Comparison of ENCODE assay signal across 7 cellular contexts in genomic region chr11:109971184-109971523, GRCh38.
DNase-seq lines count a peak whose midpoint lies in the region; ATAC-seq and TF ChIP-seq lines count a peak whose summit lies in the region.

No MANE protein-coding gene starts in this region.

- ATAC-seq in GM19455 (IDR thresholded peaks at IDR 0.05; ENCODE audit: unreplicated experiment): peak; percentile 29

- DNase-seq in NCI-H187 treated with DMSO at 0.1 percent for 48 hours (lab: John Stamatoyannopoulos, UW) (peak; percentile 47), dermis blood vessel endothelial cell (peak; percentile 90), renal cortical epithelial cell (ENCODE audit: low read depth) (peak; percentile 57), DMS153 (lab: John Stamatoyannopoulos, UW) (no peak), GM20000 (ENCODE audit: low spot score) (no peak), germinal center (ENCODE audit: low spot score) (no peak)

- no peak for TF ChIP-seq CTCF in GM20000 (IDR thresholded peaks at IDR 0.05; ENCODE audit: extremely low read depth, missing control alignments)

Comparison
In these comparisons a context has a peak if more than half of its experiments do, and no peak if none do; other contexts are left out.
1. DNase-seq: peak in NCI-H187 treated with DMSO at 0.1 percent for 48 hours (single experiment), dermis blood vessel endothelial cell (single experiment) and renal cortical epithelial cell (single experiment); none in DMS153 (single experiment), GM20000 (single experiment) and germinal center (single experiment).